30 cellular contexts compared by ENCODE assay signal in the genomic region with DNA sequence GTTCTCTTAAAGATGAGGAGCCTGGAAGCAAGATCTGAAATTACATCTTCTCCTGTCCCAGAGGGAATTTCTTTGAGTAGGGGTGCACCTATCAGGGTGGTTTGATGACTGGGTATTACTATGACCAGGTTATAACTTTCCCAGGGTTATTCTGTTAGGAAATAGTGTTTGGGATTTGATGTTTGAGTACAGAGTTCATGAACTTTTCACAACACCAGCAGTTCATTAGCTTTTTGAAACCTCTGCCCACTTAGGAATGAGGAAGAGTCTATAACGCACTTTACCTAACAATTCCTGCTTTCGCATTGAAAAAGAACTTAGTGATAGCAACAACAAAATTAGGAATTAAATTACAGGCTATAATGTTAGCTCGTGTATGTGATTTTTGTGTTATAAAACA.
"Had no signal": no experiment of that assay in that cellular context is flagged by ENCODE, and none has a peak within 500 bp of the region (broad histone marks: within the 10 kb centered on the region; RNA-seq: fewer than 3 reads in every experiment).

No MANE protein-coding gene starts in this region.

- H3K27ac Mint-ChIP-seq: immature natural killer cell; memory B cell; natural killer cell; stimulated activated memory B cell treated with anti-CD40 and anti-IgM and Interleukin-4, amounts not matched to agents 10 μg/mL and 1 μg/mL and 100 μg/mL, for 72 hours had no signal

- H3K4me1 ChIP-seq: esophagus squamous epithelium, heart right ventricle, parathyroid adenoma, tibial nerve, upper lobe of left lung had no signal

- DNase-seq: dermis blood vessel endothelial cell; effector memory CD4-positive, alpha-beta T cell; erythroblast; esophagus squamous epithelium; foreskin melanocyte; glutamatergic neuron; heart right ventricle; hypothalamus; immature natural killer cell; islet precursor cell; kidney glomerular epithelial cell; left colon; left ventricle myocardium superior; natural killer cell; stimulated activated CD4-positive, alpha-beta T cell treated with anti-CD3 and anti-CD28 coated beads, Interleukin-4, amount 100 ng/mL, for 4 hours; stimulated activated naive CD8-positive, alpha-beta T cell treated with anti-CD3 and anti-CD28 coated beads, Interleukin-15, Interleukin-2, amounts not matched to agents 100 U/mL and 50 U/mL, for 24 hours; substantia nigra; upper lobe of left lung had no signal

- H3K27me3 ChIP-seq: esophagus squamous epithelium, heart right ventricle, tibial nerve, upper lobe of left lung had no signal

- H3K9me3 Mint-ChIP-seq: memory B cell; natural killer cell; neural crest cell; stimulated activated memory B cell treated with anti-CD40 and anti-IgM and Interleukin-4, amounts not matched to agents 10 μg/mL and 1 μg/mL and 100 μg/mL, for 72 hours had no signal

- FAIRE-seq: endothelial cell of umbilical vein, urothelium cell line had no signal

- H3K4me3 Mint-ChIP-seq: immature natural killer cell; memory B cell; natural killer cell; neural crest cell; stimulated activated memory B cell treated with anti-CD40 and anti-IgM and Interleukin-4, amounts not matched to agents 10 μg/mL and 1 μg/mL and 100 μg/mL, for 72 hours had no signal

- H3K27ac ChIP-seq: coronary artery, esophagus squamous epithelium, heart right ventricle, parathyroid adenoma, thoracic aorta, tibial nerve, upper lobe of left lung had no signal

- H3K36me3 Mint-ChIP-seq: natural killer cell had no signal

- H3K4me1 Mint-ChIP-seq: immature natural killer cell; memory B cell; natural killer cell; neural crest cell; stimulated activated memory B cell treated with anti-CD40 and anti-IgM and Interleukin-4, amounts not matched to agents 10 μg/mL and 1 μg/mL and 100 μg/mL, for 72 hours had no signal

- H3K27me3 Mint-ChIP-seq: memory B cell; progenitor cell of endocrine pancreas; stimulated activated memory B cell treated with anti-CD40 and anti-IgM and Interleukin-4, amounts not matched to agents 10 μg/mL and 1 μg/mL and 100 μg/mL, for 72 hours had no signal

- ATAC-seq: heart right ventricle; left colon; left ventricle myocardium superior; natural killer cell; sciatic nerve; stimulated activated memory B cell treated with anti-CD40 and anti-IgM and Interleukin-4, amounts not matched to agents 10 μg/mL and 1 μg/mL and 100 μg/mL, for 72 hours; stimulated activated naive CD8-positive, alpha-beta T cell treated with anti-CD3 and anti-CD28 coated beads, Interleukin-15, Interleukin-2, amounts not matched to agents 100 U/mL and 50 U/mL, for 24 hours had no signal

- H3K9me3 ChIP-seq: esophagus squamous epithelium, heart right ventricle, thoracic aorta, tibial nerve, upper lobe of left lung had no signal

- H3K4me3 ChIP-seq: coronary artery, esophagus squamous epithelium, heart right ventricle, lung, thoracic aorta, tibial nerve, upper lobe of left lung had no signal

- H2AFZ ChIP-seq: parathyroid adenoma had no signal
